In genomic region chr10:28674782-28675181, GRCh38 we compare ENCODE assay signal across 15 cellular contexts. TPM values are rescaled to one million over a fixed set of nuclear protein-coding genes. Genes with fewer than 3 reads are reported as not detected.
A peak's percentile ranks its signal among the peaks of the same experiment; 100 is the strongest.
DNase-seq lines count a peak whose midpoint lies in the region; ATAC-seq, FAIRE-seq and TF ChIP-seq lines count a peak whose summit lies in the region.
"Had no signal": no experiment of that assay in that cellular context is flagged by ENCODE, and none has a peak within 500 bp of the region (broad histone marks: within the 10 kb centered on the region; RNA-seq: fewer than 3 reads in every experiment).

No MANE protein-coding gene starts in this region.

- H3K9me3 Mint-ChIP-seq in neural progenitor cell: peaks cover 2% of the 10 kb centered on the region
- H3K9me3 Mint-ChIP-seq: CD8-positive, alpha-beta T cell had no signal

- H3K4ac ChIP-seq in H1 (replicated peaks; ENCODE audit: insufficient read length, low read depth, low read length): no peak overlapping the region

- peaks cover 42% of the 10 kb centered on the region for H3F3A ChIP-seq in neural progenitor cell (ENCODE audit: low read depth)

- no peak overlapping the region for H4K5ac ChIP-seq in H1 (ENCODE audit: insufficient read length, low read depth, low read length)

- H3K56ac ChIP-seq in H1 (replicated peaks; ENCODE audit: insufficient read length, low read depth, low read length): no peak overlapping the region

- TF ChIP-seq CTCF in right atrium auricular region (IDR thresholded peaks at IDR 0.05): no peak
- no peak for TF ChIP-seq CTCF in H1 (IDR thresholded peaks at IDR 0.05; ENCODE audit: control extremely low read depth in 1 of 3, insufficient read depth in 1 of 3, low read depth in 1 of 3, low read length in 3 of 3)
- TF ChIP-seq CTCF in neural progenitor cell (IDR thresholded peaks at IDR 0.05): no peak

- no peak overlapping the region for H2BK5ac ChIP-seq in H1 (ENCODE audit: low read depth, low read length)

- ATAC-seq in GM21526 (IDR thresholded peaks at IDR 0.05; ENCODE audit: low FRiP score, unreplicated experiment): no peak
- ATAC-seq: CD8-positive, alpha-beta T cell had no signal

- no peaks in the 10 kb centered on the region for H3K36me3 ChIP-seq in right atrium auricular region
- no peaks in the 10 kb centered on the region for H3K36me3 ChIP-seq in H1 (ENCODE audit: control insufficient read depth in 2 of 4, insufficient read depth in 4 of 4, low read length in 3 of 4)
- no peaks in the 10 kb centered on the region for H3K36me3 ChIP-seq in neural progenitor cell
- H3K36me3 ChIP-seq: HAP-1 had no signal

- DNase-seq in right atrium auricular region (ENCODE audit: low spot score): peak; percentile 23
- no peak for DNase-seq in cardiac septum (ENCODE audit: low spot score)
- no peak for DNase-seq in H1 (ENCODE audit: low read depth in 1 of 2, low spot score in 2 of 2)
- DNase-seq in neural progenitor cell (ENCODE audit: low spot score): peak; percentile 15
- no peak for DNase-seq in stimulated activated CD8-positive, alpha-beta memory T cell treated with anti-CD3 and anti-CD28 coated beads, Interleukin-4, amount 100 ng/mL, for 48 hours
- DNase-seq: CD8-positive, alpha-beta T cell; COR-L47; DMS153; DMS79 treated with DMSO at 0.1 percent for 48 hours; EL; GOT3 had no signal

- H3K9ac ChIP-seq in H1 (replicated peaks in 1 of 4; ENCODE audit: extremely low read depth in 1 of 4, low read depth in 3 of 4, low read length in 3 of 4): no peak overlapping the region
- H3K9ac ChIP-seq in neural progenitor cell: no peak overlapping the region

- peaks cover 3% of the 10 kb centered on the region for H3K36me3 Mint-ChIP-seq in neural progenitor cell

- no peak overlapping the region; the same call in 1 of the 2 replicates for H2AK5ac ChIP-seq in H1 (ENCODE audit: low read depth, low read length)

- peaks cover 25% of the 10 kb centered on the region for H3K4me1 Mint-ChIP-seq in neural progenitor cell

- peaks cover 4 to 8% of the 10 kb centered on the region in 2 experiments for H4K20me1 ChIP-seq in H1 (replicated peaks in 1 of 2; ENCODE audit: control insufficient read depth in 1 of 2, insufficient read depth in 2 of 2, low read length in 2 of 2)
- peaks cover 22% of the 10 kb centered on the region for H4K20me1 ChIP-seq in neural progenitor cell (ENCODE audit: low read depth)

- CTCF ChIA-PET in H1 (lab: Charles Lee; ENCODE audit: partially characterized antibody): interaction anchor here (0.6 to 2.1 kb wide), 3 partner anchors 46 to 448 kb away, joined by 3 to 6 read pairs (median 5); no protein-coding TSS in a partner anchor

- H2AFZ ChIP-seq in H1 (ENCODE audit: low read length) (no peak overlapping the region), neural progenitor cell (replicated peaks) (no peak overlapping the region)

- H3K27me3 ChIP-seq in right atrium auricular region (no peaks in the 10 kb centered on the region), H1 (replicated peaks in 1 of 4; ENCODE audit: control insufficient read depth in 3 of 4, extremely low read depth in 1 of 4, insufficient read depth in 3 of 4, low read length in 3 of 4) (peaks cover 1 to 10% (median 6%) of the 10 kb centered on the region in 4 experiments), neural progenitor cell (peaks cover 97% of the 10 kb centered on the region)

- FAIRE-seq in H1 (lab: Jason Lieb, UNC): no peak
- FAIRE-seq: GM12891, HTR-8/SVneo had no signal

- TF ChIP-seq EP300 in H1 (IDR thresholded peaks at IDR 0.05; ENCODE audit: borderline replicate concordance in 1 of 2, low read depth in 2 of 2, low read length in 2 of 2): no peak

- H2BK12ac ChIP-seq in H1 (ENCODE audit: low read depth, low read length): no peak overlapping the region

- 0 out of 2 replicates have a peak overlapping the region, but pooled peaks have one; percentile 21 for H2BK20ac ChIP-seq in H1 (ENCODE audit: low read length)

- H3K9me3 ChIP-seq in right atrium auricular region (no peaks in the 10 kb centered on the region), H1 (ENCODE audit: insufficient read depth in 2 of 2, low read depth in 1 of 2, low read length in 1 of 2) (no peaks in the 10 kb centered on the region), neural progenitor cell (ENCODE audit: low read depth) (no peaks in the 10 kb centered on the region)
- H3K9me3 ChIP-seq: HAP-1 had no signal

- H3K4me1 ChIP-seq in right atrium auricular region: peaks cover 0 to 5% of the 10 kb centered on the region in 2 donors
- H3K4me1 ChIP-seq in H1 (replicated peaks in 1 of 4; ENCODE audit: control insufficient read depth in 3 of 4, insufficient read depth in 4 of 4, low read length in 3 of 4): peaks cover 0 to 3% (median under 1%) of the 10 kb centered on the region in 4 experiments; a peak in 2 of 7 replicates
- H3K4me1 ChIP-seq in neural progenitor cell: peaks cover 21% of the 10 kb centered on the region

- WGBS in H1 (ENCODE audit: extremely low coverage in 1 of 2, insufficient coverage in 1 of 2, insufficient read length in 1 of 2, insufficient replicate concordance in 2 of 2, low coverage in 1 of 2, low lambda C conversion rate in 2 of 2, missing lambda C conversion rate in 1 of 2), 2 experiments: 90% methylated on average over 3 of the region's 3 CpGs; no CpG with 5 or more reads in 1 of the 2 experiments

- no peak overlapping the region for H3K4me3 Mint-ChIP-seq in neural progenitor cell
- H3K4me3 Mint-ChIP-seq: CD8-positive, alpha-beta T cell had no signal

- TF ChIP-seq RAD21 in H1 (IDR thresholded peaks at IDR 0.05 in 1 of 2, conservative IDR thresholded peaks at IDR 0.05 in 1 of 2; ENCODE audit: low read depth in 2 of 2, low read length in 2 of 2): no peak

- H3K4me2 ChIP-seq in H1 (ENCODE audit: insufficient read depth in 1 of 2, low read depth in 2 of 2, low read length in 2 of 2) (no peak overlapping the region), neural progenitor cell (no peak overlapping the region)

- no peak overlapping the region for H2BK15ac ChIP-seq in H1 (ENCODE audit: low read length)

- H3K79me1 ChIP-seq in H1 (ENCODE audit: low read depth, low read length): 0 out of 2 replicates have a peak, but pooled peaks cover 3% of the 10 kb centered on the region

- no peak overlapping the region for H3K23ac ChIP-seq in H1 (ENCODE audit: insufficient read length)

- H3K27me3 Mint-ChIP-seq in neural progenitor cell (ENCODE audit: insufficient read depth, low read depth): peaks cover 16% of the 10 kb centered on the region

- intact Hi-C loops in cardiac septum (cut with DNase I): loop anchor here (5.0 kb wide), 3 partner anchors 123 to 383 kb away; no protein-coding TSS in a partner anchor

- H3K18ac ChIP-seq in H1 (ENCODE audit: extremely low read depth, low read length): no peak overlapping the region

- H2BK120ac ChIP-seq in H1 (replicated peaks; ENCODE audit: low read depth, low read length): no peak overlapping the region

- no peak overlapping the region for H4K91ac ChIP-seq in H1 (replicated peaks; ENCODE audit: insufficient read length, low read length)

- no peak overlapping the region for H3K27ac Mint-ChIP-seq in neural progenitor cell
- H3K27ac Mint-ChIP-seq: CD8-positive, alpha-beta T cell had no signal

- no peak overlapping the region for H4K8ac ChIP-seq in H1 (ENCODE audit: extremely low read depth, insufficient read depth, low read length)

- H3K79me2 ChIP-seq in H1 (ENCODE audit: control insufficient read depth in 1 of 2, insufficient read depth in 2 of 2, low read length in 2 of 2) (peaks cover 14 to 19% of the 10 kb centered on the region in 2 experiments), neural progenitor cell (ENCODE audit: low read depth) (no peaks in the 10 kb centered on the region)

- H3K27ac ChIP-seq in right atrium auricular region: no peak overlapping the region
- H3K27ac ChIP-seq in H1 (ENCODE audit: low read depth, low read length): no peak overlapping the region
- H3K27ac ChIP-seq in neural progenitor cell: no peak overlapping the region

- no peak overlapping the region for H3K14ac ChIP-seq in H1 (ENCODE audit: insufficient read length)

- H3K4me3 ChIP-seq in right atrium auricular region: no peak overlapping the region
- no peak overlapping the region for H3K4me3 ChIP-seq in H1 (ENCODE audit: extremely low read depth in 1 of 4, insufficient read depth in 2 of 4, low read depth in 3 of 4, low read length in 4 of 4)
- H3K4me3 ChIP-seq in neural progenitor cell: no peak overlapping the region
- H3K4me3 ChIP-seq: HAP-1 had no signal

- peaks cover 17% of the 10 kb centered on the region; the same call in 1 of the 2 replicates for H3K23me2 ChIP-seq in H1 (ENCODE audit: low read depth, low read length)

- POLR2A ChIA-PET in H1 (lab: Charles Lee; ENCODE audit: partially characterized antibody): interaction anchor here (1.5 kb wide), 1 partner anchor 20 kb away, joined by 3 read pairs; no protein-coding TSS in a partner anchor

- TF ChIP-seq POLR2A in H1 (IDR thresholded peaks at IDR 0.05; ENCODE audit: control extremely low read depth in 1 of 2, low read depth in 2 of 2, low read length in 2 of 2): no peak

TF ChIP-seq in H1, 55 proteins besides CTCF, POLR2A, EP300 and RAD21 (continues in another document):
- TF ChIP-seq USF2 (IDR thresholded peaks at IDR 0.05; ENCODE audit: low read length) (no peak), CHD1 (IDR thresholded peaks at IDR 0.05; ENCODE audit: low read depth, low read length) (no peak), SIN3A (conservative IDR thresholded peaks at IDR 0.05 in 1 of 2, IDR thresholded peaks at IDR 0.05 in 1 of 2; ENCODE audit: low read depth in 1 of 2, low read length in 2 of 2) (no peak), GTF2F1 (IDR thresholded peaks at IDR 0.05; ENCODE audit: borderline replicate concordance, low read depth, low read length) (no peak), TEAD4 (IDR thresholded peaks at IDR 0.05; ENCODE audit: low read depth, low read length) (no peak), SIX5 (IDR thresholded peaks at IDR 0.05; ENCODE audit: low read depth, low read length) (no peak)

RNA-seq across cellular contexts. Expression of gene BAMBI, which starts 2.5 kb away (rescaled TPM):
- total RNA-seq in right atrium auricular region: 10 to 100 TPM; 61.1 to 92.7 TPM
- total RNA-seq in cardiac septum: 46.6 TPM
- 26.4 and 28.4 TPM in 2 replicates for total RNA-seq in H1 (2021; fragmentation: NEBNext Ultra II Directional; extraction: Animal tissue kit (Norgen Biotek cat#: 25700))
- polyA plus RNA-seq in H1 (2011; rRNA removed): 5.6 and 7.3 TPM in 2 replicates
- 6.3 TPM for polyA plus RNA-seq in H1 (2011; cell fraction: cytosol; rRNA removed)
- polyA plus RNA-seq in H1 (2011; cell fraction: nucleus; rRNA removed): 9.8 TPM
- polyA plus RNA-seq in H1 (2012, experiment 1 of 2): 11.0 to 16.9 TPM (median 14.0 TPM) in 4 replicates
- 11.2 TPM for polyA plus RNA-seq in H1 (2012, experiment 2 of 2)
- polyA plus RNA-seq in H1 (2013, experiment 1 of 2): 28.3 TPM
- 37.5 TPM for polyA plus RNA-seq in H1 (2013, experiment 2 of 2)
- 3.6 and 4.3 TPM in 2 replicates for polyA minus RNA-seq in H1 (2011; rRNA and poly(A)+ RNA removed)
- 3.5 TPM for polyA minus RNA-seq in H1 (2011; cell fraction: cytosol; rRNA and poly(A)+ RNA removed)
- polyA minus RNA-seq in H1 (2011; cell fraction: nucleus; rRNA and poly(A)+ RNA removed): 5.9 TPM
- 2.2 and 3.2 TPM in 2 replicates for total RNA-seq in neural progenitor cell (ENCODE audit: low replicate concordance)

Comparison
In these comparisons a context has a peak if more than half of its experiments do, and no peak if none do; other contexts are left out.
1. DNase-seq: peak in right atrium auricular region (single experiment) and neural progenitor cell (single experiment); none in cardiac septum (single experiment), H1 (0 of 2) and stimulated activated CD8-positive, alpha-beta memory T cell treated with anti-CD3 and anti-CD28 coated beads, Interleukin-4, amount 100 ng/mL, for 48 hours (single experiment).